In genomic region chr11:20015529-20016427, GRCh38 we compare ENCODE assay signal across 17 cellular contexts.
DNase-seq lines count a peak whose midpoint lies in the region; ATAC-seq, FAIRE-seq and TF ChIP-seq lines count a peak whose summit lies in the region.
"Had no signal": no experiment of that assay in that cellular context is flagged by ENCODE, and none has a peak within 500 bp of the region (broad histone marks: within the 10 kb centered on the region; RNA-seq: fewer than 3 reads in every experiment).

No MANE protein-coding gene starts in this region.

- no peak overlapping the region for H2AFZ ChIP-seq in H1 (ENCODE audit: low read length)

- CTCF ChIA-PET in H1 (lab: Charles Lee; ENCODE audit: partially characterized antibody) = interaction anchor here (0.5 to 2.2 kb wide), 11 partner anchors 9 to 452 kb away, joined by 3 to 7 read pairs (median 6); no protein-coding TSS in a partner anchor

- no peak overlapping the region for H4K8ac ChIP-seq in H1 (ENCODE audit: extremely low read depth, insufficient read depth, low read length)

- no peaks in the 10 kb centered on the region for H4K20me1 ChIP-seq in H1 (replicated peaks in 1 of 2; ENCODE audit: control insufficient read depth in 1 of 2, insufficient read depth in 2 of 2, low read length in 2 of 2)
- H4K20me1 ChIP-seq: BLaER1 treated with 17β-estradiol and CSF1 and Interleukin-3, amounts not matched to agents 10 nM and 100 nM had no signal

- TF ChIP-seq RAD21 in Ishikawa (IDR thresholded peaks at IDR 0.05; ENCODE audit: low read depth) (no peak), H1 (IDR thresholded peaks at IDR 0.05 in 1 of 2, conservative IDR thresholded peaks at IDR 0.05 in 1 of 2; ENCODE audit: low read depth in 2 of 2, low read length in 2 of 2) (no peak)

- no peaks in the 10 kb centered on the region for H3K27me3 Mint-ChIP-seq in nephron (ENCODE audit: low read depth)

- H2BK15ac ChIP-seq in H1 (ENCODE audit: low read length) = no peak overlapping the region

- ATAC-seq in stimulated activated effector memory CD8-positive, alpha-beta T cell treated with anti-CD3 and anti-CD28 coated beads, Interleukin-12 subunit alpha, Interleukin-12 subunit beta, amount 100 ng/mL, for 72 hours = no peak
- ATAC-seq in HG02571 (IDR thresholded peaks at IDR 0.05; ENCODE audit: unreplicated experiment) = no peak
- ATAC-seq: PC-3, T-cell had no signal

- H3K36me3 Mint-ChIP-seq in nephron (ENCODE audit: low read depth) = no peaks in the 10 kb centered on the region
- no peaks in the 10 kb centered on the region for H3K36me3 Mint-ChIP-seq in stimulated activated effector memory CD8-positive, alpha-beta T cell treated with anti-CD3 and anti-CD28 coated beads, Interleukin-12 subunit alpha, Interleukin-12 subunit beta, amount 100 ng/mL, for 72 hours
- H3K36me3 Mint-ChIP-seq: T-cell had no signal

- no peak overlapping the region for H2BK120ac ChIP-seq in H1 (replicated peaks; ENCODE audit: low read depth, low read length)

- no peak overlapping the region for H4K91ac ChIP-seq in H1 (replicated peaks; ENCODE audit: insufficient read length, low read length)

- H4K5ac ChIP-seq in H1 (ENCODE audit: insufficient read length, low read depth, low read length) = no peak overlapping the region

- H2BK12ac ChIP-seq in H1 (ENCODE audit: low read depth, low read length) = no peak overlapping the region

- peaks cover 45% of the 10 kb centered on the region for H3K4me1 Mint-ChIP-seq in nephron
- H3K4me1 Mint-ChIP-seq in stimulated activated effector memory CD8-positive, alpha-beta T cell treated with anti-CD3 and anti-CD28 coated beads, Interleukin-12 subunit alpha, Interleukin-12 subunit beta, amount 100 ng/mL, for 72 hours = no peaks in the 10 kb centered on the region
- H3K4me1 Mint-ChIP-seq: T-cell had no signal

- no peak for FAIRE-seq in H1 (lab: Jason Lieb, UNC)

- no peaks in the 10 kb centered on the region for H3K23me2 ChIP-seq in H1 (ENCODE audit: low read depth, low read length)

- TF ChIP-seq EP300 in Ishikawa (IDR thresholded peaks at IDR 0.05; ENCODE audit: borderline replicate concordance) (no peak), H1 (IDR thresholded peaks at IDR 0.05; ENCODE audit: borderline replicate concordance in 1 of 2, low read depth in 2 of 2, low read length in 2 of 2) (no peak)

- DNase-seq in NCI-H69 (lab: John Stamatoyannopoulos, UW) (peak; percentile 41), H1 (ENCODE audit: low read depth in 1 of 2, low spot score in 2 of 2) (no peak)
- no peak for DNase-seq in stimulated activated naive CD4-positive, alpha-beta T cell treated with Interleukin-2 at 50 U/mL for 16 hours (lab: John Stamatoyannopoulos, UW)
- no peak for DNase-seq in stimulated activated effector memory CD8-positive, alpha-beta T cell treated with anti-CD3 and anti-CD28 coated beads, Interleukin-12 subunit alpha, Interleukin-12 subunit beta, amount 100 ng/mL, for 72 hours (ENCODE audit: low spot score in 2 of 2)
- DNase-seq: activated CD4-positive, CD25-positive, alpha-beta regulatory T cell; activated CD8-positive, alpha-beta memory T cell treated with anti-CD3 and anti-CD28 coated beads, Interleukin-2, amount 50 U/mL, for 4 hours; activated naive CD4-positive, alpha-beta T cell treated with Interleukin-2 at 50 U/mL for 16 hours; brain microvascular endothelial cell; NCI-H2081 treated with DMSO at 0.1 percent for 48 hours; PC-3; posterior cingulate gyrus; stimulated activated CD4-positive, alpha-beta T cell treated with anti-CD3 and anti-CD28 coated beads, Interleukin-15, amount 100 ng/mL, for 24 hours; T-cell had no signal

- TF ChIP-seq POLR2A in H1 (IDR thresholded peaks at IDR 0.05; ENCODE audit: control extremely low read depth in 1 of 2, low read depth in 2 of 2, low read length in 2 of 2) = no peak

- TF ChIP-seq CTCF in H1 (IDR thresholded peaks at IDR 0.05; ENCODE audit: control extremely low read depth in 1 of 3, insufficient read depth in 1 of 3, low read depth in 1 of 3, low read length in 3 of 3) (no peak), nephron (IDR thresholded peaks at IDR 0.05; ENCODE audit: unreplicated experiment in 3 of 3) (no peak)

- no peak overlapping the region for H3K4me3 ChIP-seq in H1 (ENCODE audit: extremely low read depth in 1 of 4, insufficient read depth in 2 of 4, low read depth in 3 of 4, low read length in 4 of 4)
- H3K4me3 ChIP-seq: BLaER1 treated with 17β-estradiol and CSF1 and Interleukin-3, amounts not matched to agents 10 nM and 100 nM had no signal

- no peaks in the 10 kb centered on the region for H3K79me1 ChIP-seq in H1 (ENCODE audit: low read depth, low read length)

- H3K56ac ChIP-seq in H1 (replicated peaks; ENCODE audit: insufficient read length, low read depth, low read length) = no peak overlapping the region

- H3K4me3 Mint-ChIP-seq in nephron = peak overlapping the region in 1 of 3 experiments; percentile 42
- no peak overlapping the region for H3K4me3 Mint-ChIP-seq in stimulated activated effector memory CD8-positive, alpha-beta T cell treated with anti-CD3 and anti-CD28 coated beads, Interleukin-12 subunit alpha, Interleukin-12 subunit beta, amount 100 ng/mL, for 72 hours
- H3K4me3 Mint-ChIP-seq: T-cell had no signal

- H3K27ac ChIP-seq in H1 (ENCODE audit: low read depth, low read length) = no peak overlapping the region
- H3K27ac ChIP-seq: BLaER1 treated with 17β-estradiol and CSF1 and Interleukin-3, amounts not matched to agents 10 nM and 100 nM; brain microvascular endothelial cell had no signal

- H3K27ac Mint-ChIP-seq in nephron = peak overlapping the region; percentile 59 to 90 (median 89)
- no peak overlapping the region for H3K27ac Mint-ChIP-seq in stimulated activated effector memory CD8-positive, alpha-beta T cell treated with anti-CD3 and anti-CD28 coated beads, Interleukin-12 subunit alpha, Interleukin-12 subunit beta, amount 100 ng/mL, for 72 hours
- H3K27ac Mint-ChIP-seq: T-cell had no signal

- H3K36me3 ChIP-seq in H1 (ENCODE audit: control insufficient read depth in 2 of 4, insufficient read depth in 4 of 4, low read length in 3 of 4) = no peaks in the 10 kb centered on the region
- H3K36me3 ChIP-seq: BLaER1 treated with 17β-estradiol and CSF1 and Interleukin-3, amounts not matched to agents 10 nM and 100 nM; brain microvascular endothelial cell had no signal

- H3K9me3 ChIP-seq in H1 (ENCODE audit: insufficient read depth in 2 of 2, low read depth in 1 of 2, low read length in 1 of 2) = no peaks in the 10 kb centered on the region
- H3K9me3 ChIP-seq: BLaER1 treated with 17β-estradiol and CSF1 and Interleukin-3, amounts not matched to agents 10 nM and 100 nM had no signal

- H2BK20ac ChIP-seq in H1 (ENCODE audit: low read length) = no peak overlapping the region

- POLR2A ChIA-PET in H1 (lab: Charles Lee; ENCODE audit: partially characterized antibody) = interaction anchor here (0.9 to 2.0 kb wide), 2 partner anchors 8 to 10 kb away, joined by 3 to 8 read pairs; no protein-coding TSS in a partner anchor

- no peaks in the 10 kb centered on the region for H3K27me3 ChIP-seq in H1 (replicated peaks in 1 of 4; ENCODE audit: control insufficient read depth in 3 of 4, extremely low read depth in 1 of 4, insufficient read depth in 3 of 4, low read length in 3 of 4)
- H3K27me3 ChIP-seq: BLaER1 treated with 17β-estradiol and CSF1 and Interleukin-3, amounts not matched to agents 10 nM and 100 nM; brain microvascular endothelial cell had no signal

- no peak overlapping the region for H3K18ac ChIP-seq in H1 (ENCODE audit: extremely low read depth, low read length)

- H3K4ac ChIP-seq in H1 (replicated peaks; ENCODE audit: insufficient read length, low read depth, low read length) = no peak overlapping the region

- no peak overlapping the region for H3K23ac ChIP-seq in H1 (ENCODE audit: insufficient read length)

- 85% methylated on average over 14 of the region's 14 CpGs; no CpG with 5 or more reads in 1 of the 2 experiments for WGBS in H1 (ENCODE audit: extremely low coverage in 1 of 2, insufficient coverage in 1 of 2, insufficient read length in 1 of 2, insufficient replicate concordance in 2 of 2, low coverage in 1 of 2, low lambda C conversion rate in 2 of 2, missing lambda C conversion rate in 1 of 2), 2 experiments

- no peak overlapping the region for H2AK5ac ChIP-seq in H1 (ENCODE audit: low read depth, low read length)

- no peaks in the 10 kb centered on the region; a peak in 1 of 4 replicates for H3K79me2 ChIP-seq in H1 (ENCODE audit: control insufficient read depth in 1 of 2, insufficient read depth in 2 of 2, low read length in 2 of 2)

- H3K14ac ChIP-seq in H1 (ENCODE audit: insufficient read length) = no peak overlapping the region

- H3K4me1 ChIP-seq in H1 (replicated peaks in 1 of 4; ENCODE audit: control insufficient read depth in 3 of 4, insufficient read depth in 4 of 4, low read length in 3 of 4) = peaks cover 0 to 15% (median 6%) of the 10 kb centered on the region in 4 experiments; a peak in 5 of 7 replicates

- H3K9ac ChIP-seq in H1 (replicated peaks in 1 of 4; ENCODE audit: extremely low read depth in 1 of 4, low read depth in 3 of 4, low read length in 3 of 4) = no peak overlapping the region
- H3K9ac ChIP-seq: BLaER1 treated with 17β-estradiol and CSF1 and Interleukin-3, amounts not matched to agents 10 nM and 100 nM had no signal

- no peak overlapping the region for H3K4me2 ChIP-seq in H1 (ENCODE audit: insufficient read depth in 1 of 2, low read depth in 2 of 2, low read length in 2 of 2)

- no peak overlapping the region for H2BK5ac ChIP-seq in H1 (ENCODE audit: low read depth, low read length)

- H3K9me3 Mint-ChIP-seq in nephron = no peaks in the 10 kb centered on the region
- no peaks in the 10 kb centered on the region for H3K9me3 Mint-ChIP-seq in stimulated activated effector memory CD8-positive, alpha-beta T cell treated with anti-CD3 and anti-CD28 coated beads, Interleukin-12 subunit alpha, Interleukin-12 subunit beta, amount 100 ng/mL, for 72 hours
- H3K9me3 Mint-ChIP-seq: T-cell had no signal

TF ChIP-seq in Ishikawa, 13 proteins besides CTCF, POLR2A, EP300 and RAD21 (continues in another document):
- TF ChIP-seq CREB1 (IDR thresholded peaks at IDR 0.05; ENCODE audit: low read depth) (no peak), CEBPB (IDR thresholded peaks at IDR 0.05) (no peak), ZBTB7A (IDR thresholded peaks at IDR 0.05; ENCODE audit: low read depth) (no peak), NFIC (IDR thresholded peaks at IDR 0.05) (peak; percentile 79), TAF1 (IDR thresholded peaks at IDR 0.05; ENCODE audit: low read depth) (no peak)

TF ChIP-seq in H1, 55 proteins besides CTCF, POLR2A, EP300 and RAD21 (continues in another document):
- no peak for TF ChIP-seq YY1 (IDR thresholded peaks at IDR 0.05; ENCODE audit: low read depth, low read length)
- TF ChIP-seq CBX8 (IDR thresholded peaks at IDR 0.05; ENCODE audit: borderline replicate concordance, low read depth, low read length) = no peak
- no peak for TF ChIP-seq ASH2L (IDR thresholded peaks at IDR 0.05; ENCODE audit: low read length)
- no peak for TF ChIP-seq RFX5 (IDR thresholded peaks at IDR 0.05; ENCODE audit: borderline replicate concordance, low read depth, low read length)
- no peak for TF ChIP-seq CREB1 (IDR thresholded peaks at IDR 0.05)
- no peak for TF ChIP-seq TAF1 (IDR thresholded peaks at IDR 0.05; ENCODE audit: low read depth, low read length)
- TF ChIP-seq KDM5A (IDR thresholded peaks at IDR 0.05; ENCODE audit: low read length) = no peak
- TF ChIP-seq BACH1 (IDR thresholded peaks at IDR 0.05; ENCODE audit: low read length) = no peak
